ENCODE assay signal across 23 cellular contexts in genomic region chr7:1091019-1091643, GRCh38. TPM values are rescaled to one million over a fixed set of nuclear protein-coding genes. Genes with fewer than 3 reads are reported as not detected.
A peak's percentile ranks its signal among the peaks of the same experiment; 100 is the strongest.
DNase-seq lines count a peak whose midpoint lies in the region; ATAC-seq and TF ChIP-seq lines count a peak whose summit lies in the region.
"Had no signal": no experiment of that assay in that cellular context is flagged by ENCODE, and none has a peak within 500 bp of the region (broad histone marks: within the 10 kb centered on the region; RNA-seq: fewer than 3 reads in every experiment).

No MANE protein-coding gene starts in this region.

- H3K36me3 ChIP-seq in neural progenitor cell (no peaks in the 10 kb centered on the region), MM.1S (replicated peaks; ENCODE audit: insufficient read depth, low read length) (no peaks in the 10 kb centered on the region)
- H3K36me3 ChIP-seq: colonic mucosa had no signal

- H3F3A ChIP-seq in neural progenitor cell (ENCODE audit: low read depth) (peaks cover 5% of the 10 kb centered on the region), MM.1S (ENCODE audit: insufficient read depth, low read length) (no peaks in the 10 kb centered on the region)

- no peak overlapping the region for H3K9ac ChIP-seq in neural progenitor cell
- no peak overlapping the region for H3K9ac ChIP-seq in MM.1S (ENCODE audit: low read length)

- H3K4me2 ChIP-seq in neural progenitor cell (no peak overlapping the region), MM.1S (ENCODE audit: low read depth, low read length) (no peak overlapping the region)

- H3K36me3 Mint-ChIP-seq in neural progenitor cell = peaks cover 2% of the 10 kb centered on the region
- H3K36me3 Mint-ChIP-seq in activated T-cell treated with anti-CD3 and anti-CD28 coated beads, Interleukin-2, amount 50 U/mL, for 72 hours (ENCODE audit: insufficient read depth in 2 of 2) = peaks cover 2% of the 10 kb centered on the region in 2 donors
- H3K36me3 Mint-ChIP-seq: activated naive CD8-positive, alpha-beta T cell treated with anti-CD3 and anti-CD28 coated beads, Interleukin-2, amount 10 ng/mL, durations not matched to agents 7 days and 5 days had no signal

- H3K9me3 ChIP-seq in neural progenitor cell (ENCODE audit: low read depth) (no peaks in the 10 kb centered on the region), MM.1S (replicated peaks; ENCODE audit: insufficient read depth, low read length) (no peaks in the 10 kb centered on the region)
- H3K9me3 ChIP-seq: colonic mucosa, suprapubic skin had no signal

- DNase-seq in EH (ENCODE audit: low read depth) = peak; percentile 40
- DNase-seq in NB4 (ENCODE audit: low read depth) = peak; percentile 68
- peak; percentile 22 for DNase-seq in dermis blood vessel endothelial cell
- DNase-seq in neural progenitor cell (ENCODE audit: low spot score) = no peak
- DNase-seq in activated CD4-positive, CD25-positive, alpha-beta regulatory T cell treated with anti-CD3 and anti-CD28 coated beads, Interleukin-2, amount 50 U/mL, for 72 hours = no peak
- no peak for DNase-seq in MM.1S
- no peak for DNase-seq in activated T-cell treated with anti-CD3 and anti-CD28 coated beads, Interleukin-2, amount 50 U/mL, for 72 hours
- DNase-seq: activated CD4-positive, alpha-beta T cell treated with anti-CD3 and anti-CD28 coated beads for 1 hour; activated naive CD8-positive, alpha-beta T cell treated with anti-CD3 and anti-CD28 coated beads, Interleukin-2, amount 10 ng/mL, durations not matched to agents 7 days and 5 days; brain microvascular endothelial cell; CD4-positive, alpha-beta T cell; colonic mucosa; DMS 273 treated with DMSO at 0.1 percent for 48 hours; head of caudate nucleus; NCI-H1092; NCI-H2029; NCI-H446; T1000 had no signal

- peaks cover 46% of the 10 kb centered on the region for H3K4me1 Mint-ChIP-seq in neural progenitor cell
- H3K4me1 Mint-ChIP-seq in activated T-cell treated with anti-CD3 and anti-CD28 coated beads, Interleukin-2, amount 50 U/mL, for 72 hours (ENCODE audit: low read depth) = peaks cover 11% of the 10 kb centered on the region

- no peaks in the 10 kb centered on the region for H3K9me3 Mint-ChIP-seq in neural progenitor cell
- no peaks in the 10 kb centered on the region for H3K9me3 Mint-ChIP-seq in activated T-cell treated with anti-CD3 and anti-CD28 coated beads, Interleukin-2, amount 50 U/mL, for 72 hours
- H3K9me3 Mint-ChIP-seq: activated naive CD8-positive, alpha-beta T cell treated with anti-CD3 and anti-CD28 coated beads, Interleukin-2, amount 10 ng/mL, durations not matched to agents 7 days and 5 days; CD4-positive, alpha-beta T cell had no signal

- H2AFZ ChIP-seq in neural progenitor cell (replicated peaks) (no peak overlapping the region), MM.1S (ENCODE audit: low read length) (no peak overlapping the region)

- H3K27me3 Mint-ChIP-seq in neural progenitor cell (ENCODE audit: insufficient read depth, low read depth) = peaks cover 10% of the 10 kb centered on the region
- H3K27me3 Mint-ChIP-seq in activated T-cell treated with anti-CD3 and anti-CD28 coated beads, Interleukin-2, amount 50 U/mL, for 72 hours (ENCODE audit: low read depth) = no peaks in the 10 kb centered on the region
- H3K27me3 Mint-ChIP-seq: activated naive CD8-positive, alpha-beta T cell treated with anti-CD3 and anti-CD28 coated beads, Interleukin-2, amount 10 ng/mL, durations not matched to agents 7 days and 5 days; CD4-positive, alpha-beta T cell had no signal

- H3K4me1 ChIP-seq in neural progenitor cell (peaks cover 16% of the 10 kb centered on the region), MM.1S (ENCODE audit: low read length) (no peaks in the 10 kb centered on the region)
- H3K4me1 ChIP-seq: colonic mucosa had no signal

- H3K79me2 ChIP-seq in neural progenitor cell (ENCODE audit: low read depth) (peaks cover 6% of the 10 kb centered on the region), MM.1S (ENCODE audit: low read length) (no peaks in the 10 kb centered on the region)

- peak overlapping the region; percentile 21 for H3K27ac Mint-ChIP-seq in neural progenitor cell
- no peak overlapping the region for H3K27ac Mint-ChIP-seq in activated T-cell treated with anti-CD3 and anti-CD28 coated beads, Interleukin-2, amount 50 U/mL, for 72 hours
- H3K27ac Mint-ChIP-seq: activated naive CD8-positive, alpha-beta T cell treated with anti-CD3 and anti-CD28 coated beads, Interleukin-2, amount 10 ng/mL, durations not matched to agents 7 days and 5 days; CD4-positive, alpha-beta T cell had no signal

- no peak for ATAC-seq in HG03175 (IDR thresholded peaks at IDR 0.05; ENCODE audit: unreplicated experiment)
- no peak for ATAC-seq in activated T-cell treated with anti-CD3 and anti-CD28 coated beads, Interleukin-2, amount 50 U/mL, for 72 hours (replicated peaks in 1 of 2)
- ATAC-seq: K562, right cardiac atrium had no signal

- no peak overlapping the region for H3K4me3 ChIP-seq in NB4 (ENCODE audit: low read depth, low read length)
- no peak overlapping the region for H3K4me3 ChIP-seq in neural progenitor cell
- no peak overlapping the region for H3K4me3 ChIP-seq in MM.1S (ENCODE audit: low read length)
- H3K4me3 ChIP-seq: colonic mucosa, K562, suprapubic skin had no signal

- no peak overlapping the region for H3K4me3 Mint-ChIP-seq in neural progenitor cell
- no peak overlapping the region for H3K4me3 Mint-ChIP-seq in activated T-cell treated with anti-CD3 and anti-CD28 coated beads, Interleukin-2, amount 50 U/mL, for 72 hours
- H3K4me3 Mint-ChIP-seq: activated naive CD8-positive, alpha-beta T cell treated with anti-CD3 and anti-CD28 coated beads, Interleukin-2, amount 10 ng/mL, durations not matched to agents 7 days and 5 days; CD4-positive, alpha-beta T cell had no signal

- no peaks in the 10 kb centered on the region for H3K9me2 ChIP-seq in MM.1S (replicated peaks; ENCODE audit: insufficient read depth, low read length)

- H3K27ac ChIP-seq in neural progenitor cell (no peak overlapping the region), MM.1S (ENCODE audit: low read length) (no peak overlapping the region)
- H3K27ac ChIP-seq: brain microvascular endothelial cell, colonic mucosa, suprapubic skin had no signal

- no peak for TF ChIP-seq POLR2A in NB4 (IDR thresholded peaks at IDR 0.05; ENCODE audit: extremely low read depth, insufficient read length)

- TF ChIP-seq CTCF in NB4 (IDR thresholded peaks at IDR 0.05; ENCODE audit: low read depth, low read length) (no peak), neural progenitor cell (IDR thresholded peaks at IDR 0.05) (no peak), MM.1S (IDR thresholded peaks at IDR 0.05; ENCODE audit: low read length) (no peak)

- H4K20me1 ChIP-seq in neural progenitor cell (ENCODE audit: low read depth) (peaks cover 26% of the 10 kb centered on the region), MM.1S (ENCODE audit: insufficient read depth, low read length) (no peaks in the 10 kb centered on the region)

- H3K27me3 ChIP-seq in neural progenitor cell (no peaks in the 10 kb centered on the region), MM.1S (replicated peaks; ENCODE audit: insufficient read depth, low read length) (no peaks in the 10 kb centered on the region)
- H3K27me3 ChIP-seq: brain microvascular endothelial cell, colonic mucosa, suprapubic skin had no signal

RNA-seq across cellular contexts. Expression of gene GPER1, which starts 3.2 kb away (rescaled TPM):
- total RNA-seq in dermis blood vessel endothelial cell = 1.0 and 2.0 TPM in 2 replicates
- 1.2 and 1.3 TPM in 2 replicates for total RNA-seq in neural progenitor cell (ENCODE audit: low replicate concordance)
- total RNA-seq in activated T-cell treated with anti-CD3 and anti-CD28 coated beads, Interleukin-2, amount 50 U/mL, for 72 hours = under 1 TPM; 0.24 to 0.56 TPM
- total RNA-seq: activated CD8-positive, alpha-beta memory T cell treated with anti-CD3 and anti-CD28 coated beads for 36 hours; CD4-positive, alpha-beta T cell had no signal

RNA-seq across cellular contexts. Expression of gene GPR146, which starts 46.8 kb away (rescaled TPM):
- total RNA-seq in dermis blood vessel endothelial cell (64.5 and 69.9 TPM in 2 replicates), neural progenitor cell (ENCODE audit: low replicate concordance) (0.79 and 3.5 TPM in 2 replicates)
- 1 to 10 TPM in 1 of 2 donors, under 1 TPM in 1; 0.91 to 2.7 TPM for total RNA-seq in activated T-cell treated with anti-CD3 and anti-CD28 coated beads, Interleukin-2, amount 50 U/mL, for 72 hours

Comparison
In these comparisons a context has a peak if more than half of its experiments do, and no peak if none do; other contexts are left out.
1. DNase-seq: peak in EH (single experiment), NB4 (single experiment) and dermis blood vessel endothelial cell (single experiment); none in neural progenitor cell (single experiment), activated CD4-positive, CD25-positive, alpha-beta regulatory T cell treated with anti-CD3 and anti-CD28 coated beads, Interleukin-2, amount 50 U/mL, for 72 hours (single experiment), MM.1S (single experiment) and activated T-cell treated with anti-CD3 and anti-CD28 coated beads, Interleukin-2, amount 50 U/mL, for 72 hours (0 of 2).
2. RNA of gene GPR146, which starts 46.8 kb away (total RNA-seq): 64.5 to 69.9 TPM in dermis blood vessel endothelial cell; 0.91 to 2.7 TPM in activated T-cell treated with anti-CD3 and anti-CD28 coated beads, Interleukin-2, amount 50 U/mL, for 72 hours and 0.79 to 3.5 TPM in neural progenitor cell; every median in the first group is over 10 times any median in the second.